ENCODE assay signal across 1 cellular context in genomic region chr1:58574816-58575215, GRCh38.
TF ChIP-seq lines count a peak whose summit lies in the region.

No MANE protein-coding gene starts in this region.

TF ChIP-seq in HepG2, 621 proteins besides CTCF, POLR2A, EP300 and RAD21:
- TF ChIP-seq PCBP2 (optimal IDR thresholded peaks at IDR 0.05; ENCODE audit: low read depth, low read length, poor library complexity, severe bottlenecking) (no peak), MTA3 (CRISPR knock-in tag; IDR thresholded peaks at IDR 0.05) (no peak), DNMT3B (CRISPR knock-in tag; conservative IDR thresholded peaks at IDR 0.05) (no peak), SNAPC5 (CRISPR knock-in tag; IDR thresholded peaks at IDR 0.05; ENCODE audit: borderline replicate concordance) (no peak), PRDM15 (CRISPR knock-in tag; IDR thresholded peaks at IDR 0.05) (no peak), TRAFD1 (CRISPR knock-in tag; IDR thresholded peaks at IDR 0.05; ENCODE audit: borderline replicate concordance) (no peak), POLR2G (IDR thresholded peaks at IDR 0.05; ENCODE audit: low read depth, low read length) (no peak), ZNF567 (CRISPR knock-in tag; IDR thresholded peaks at IDR 0.05; ENCODE audit: borderline replicate concordance) (no peak), HNF1B (CRISPR knock-in tag; IDR thresholded peaks at IDR 0.05) (no peak), ISL2 (CRISPR knock-in tag; IDR thresholded peaks at IDR 0.05) (no peak), ZNF232 (CRISPR knock-in tag; IDR thresholded peaks at IDR 0.05; ENCODE audit: borderline replicate concordance) (no peak), ZNF704 (CRISPR knock-in tag; IDR thresholded peaks at IDR 0.05; ENCODE audit: borderline replicate concordance) (no peak), SRSF1 (optimal IDR thresholded peaks at IDR 0.05; ENCODE audit: low read depth, low read length) (no peak), ARID2 (CRISPR knock-in tag; IDR thresholded peaks at IDR 0.05; ENCODE audit: borderline replicate concordance) (no peak), DZIP1 (CRISPR knock-in tag; IDR thresholded peaks at IDR 0.05) (no peak), EED (CRISPR knock-in tag; IDR thresholded peaks at IDR 0.05) (no peak), GPBP1L1 (CRISPR knock-in tag; IDR thresholded peaks at IDR 0.05) (no peak)
